34 cellular contexts compared by ENCODE assay signal in the genomic region with DNA sequence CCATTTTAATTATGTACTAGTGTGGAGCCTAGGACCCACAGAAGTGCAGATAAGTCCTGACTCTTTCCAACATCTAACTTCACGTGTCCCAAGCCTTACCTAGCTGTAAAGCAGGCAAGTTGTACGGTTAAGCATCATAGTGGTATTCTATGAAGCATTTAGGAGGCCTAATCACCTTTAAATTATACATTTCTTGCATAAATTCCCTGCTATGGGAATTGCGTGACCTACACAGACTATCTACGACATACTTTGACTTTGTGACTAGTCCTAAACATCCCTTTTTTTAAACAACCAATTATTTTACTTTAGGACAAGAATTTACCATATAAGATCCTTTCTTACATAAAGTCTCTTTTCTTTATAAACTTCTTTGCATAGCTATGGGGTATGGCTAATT. TPM values are rescaled to one million over a fixed set of nuclear protein-coding genes. Genes with fewer than 3 reads are reported as not detected.
A peak's percentile ranks its signal among the peaks of the same experiment; 100 is the strongest.
DNase-seq lines count a peak whose midpoint lies in the region; ATAC-seq, FAIRE-seq and TF ChIP-seq lines count a peak whose summit lies in the region.
"Had no signal": no experiment of that assay in that cellular context is flagged by ENCODE, and none has a peak within 500 bp of the region (broad histone marks: within the 10 kb centered on the region; RNA-seq: fewer than 3 reads in every experiment).

No MANE protein-coding gene starts in this region.

- DNase-seq in NCI-H2227 (lab: John Stamatoyannopoulos, UW; ENCODE audit: unreplicated experiment) (peak; percentile 17), NCI-H2227 treated with DMSO at 0.1 percent for 48 hours (lab: John Stamatoyannopoulos, UW) (no peak), RCC 7860 (ENCODE audit: low spot score) (peak; percentile 10), iPS DF 6.9 (ENCODE audit: low read depth, low spot score) (peak; percentile 31), natural killer cell (no peak), MM.1S (no peak), epidermal melanocyte (ENCODE audit: insufficient read length, low spot score) (no peak)
- DNase-seq: activated effector memory CD4-positive, alpha-beta T cell treated with anti-CD3 and anti-CD28 coated beads, Interleukin-2, amount 50 U/mL, for 16 hours; activated naive CD8-positive, alpha-beta T cell treated with anti-CD3 and anti-CD28 coated beads for 36 hours; activated T-cell treated with anti-CD3 and anti-CD28 coated beads, Interleukin-2, amount 50 U/mL, for 24 hours; AML-193; aorta; CD4-positive, alpha-beta memory T cell; glutamatergic neuron; IMR-90; kidney; midbrain; naive B cell; NCI-H1930; NCI-H226; NCI-H526 treated with DMSO at 0.1 percent for 48 hours; occipital lobe; stimulated activated CD4-positive, alpha-beta T cell treated with anti-CD3 and anti-CD28 coated beads, Interleukin-12 subunit alpha, Interleukin-12 subunit beta, amount 100 ng/mL, for 4 hours; stimulated activated CD4-positive, alpha-beta T cell treated with anti-CD3 and anti-CD28 coated beads, Interleukin-2, amount 100 ng/mL, for 48 hours; T-helper 2 cell; thyroid gland had no signal

- H4K20me1 ChIP-seq in MM.1S (ENCODE audit: insufficient read depth, low read length), result no peaks in the 10 kb centered on the region

- no peak overlapping the region for H3K4me2 ChIP-seq in MM.1S (ENCODE audit: low read depth, low read length)

- no peaks in the 10 kb centered on the region for H3F3A ChIP-seq in MM.1S (ENCODE audit: insufficient read depth, low read length)

- no peaks in the 10 kb centered on the region for H3K9me2 ChIP-seq in MM.1S (replicated peaks; ENCODE audit: insufficient read depth, low read length)

- H3K27me3 Mint-ChIP-seq in natural killer cell (ENCODE audit: low read depth in 2 of 2), result no peaks in the 10 kb centered on the region
- H3K27me3 Mint-ChIP-seq: activated naive CD8-positive, alpha-beta T cell treated with anti-CD3 and anti-CD28 coated beads for 36 hours; activated T-cell treated with anti-CD3 and anti-CD28 coated beads, Interleukin-2, amount 50 U/mL, for 24 hours; CD4-positive, alpha-beta memory T cell had no signal

- H3K36me3 ChIP-seq in HUES64 (ENCODE audit: insufficient read depth, low read length), result no peaks in the 10 kb centered on the region
- H3K36me3 ChIP-seq in iPS DF 6.9 (ENCODE audit: control insufficient read depth, insufficient read depth, low read length), result no peaks in the 10 kb centered on the region
- H3K36me3 ChIP-seq in MM.1S (replicated peaks; ENCODE audit: insufficient read depth, low read length), result no peaks in the 10 kb centered on the region
- H3K36me3 ChIP-seq: HAP-1, prostate gland, thyroid gland had no signal

- H3K9me3 ChIP-seq in HUES64 (ENCODE audit: insufficient read depth, low read depth, low read length) (peaks cover 73% of the 10 kb centered on the region), iPS DF 6.9 (ENCODE audit: control insufficient read depth, insufficient read depth, low read length) (no peaks in the 10 kb centered on the region; the same call in 1 of the 2 replicates), MM.1S (replicated peaks; ENCODE audit: insufficient read depth, low read length) (no peaks in the 10 kb centered on the region)
- H3K9me3 ChIP-seq: prostate gland, thyroid gland had no signal

- H3K4me1 ChIP-seq in HUES64 (ENCODE audit: insufficient read depth, low read length) (no peaks in the 10 kb centered on the region), iPS DF 6.9 (ENCODE audit: control insufficient read depth, insufficient read depth, low read length) (no peaks in the 10 kb centered on the region), MM.1S (ENCODE audit: low read length) (peaks cover 20% of the 10 kb centered on the region)
- H3K4me1 ChIP-seq: HAP-1, prostate gland, thyroid gland had no signal

- TF ChIP-seq CTCF in natural killer cell (IDR thresholded peaks at IDR 0.05) (no peak), MM.1S (IDR thresholded peaks at IDR 0.05; ENCODE audit: low read length) (no peak)

- H3K36me3 Mint-ChIP-seq in natural killer cell, result peaks cover 29% of the 10 kb centered on the region

- no peak for ATAC-seq in natural killer cell
- ATAC-seq: sciatic nerve had no signal

- intact Hi-C loops in natural killer cell (cut with micrococcal nuclease), result no loop called here

- no peaks in the 10 kb centered on the region for H3K79me2 ChIP-seq in MM.1S (ENCODE audit: low read length)

- 82% methylated on average over 4 of the region's 4 CpGs for WGBS in HUES64
- WGBS in iPS DF 6.9 (ENCODE audit: insufficient coverage, insufficient read length), result no CpG with 5 or more reads among the region's 4 CpGs

- 0 out of 2 replicates have a peak overlapping the region, but pooled peaks have one; percentile 1 for H3K4me3 ChIP-seq in HUES64 (ENCODE audit: low read length)
- no peak overlapping the region for H3K4me3 ChIP-seq in iPS DF 6.9 (ENCODE audit: low read length)
- no peak overlapping the region for H3K4me3 ChIP-seq in MM.1S (ENCODE audit: low read length)
- H3K4me3 ChIP-seq: HAP-1, prostate gland, SK-N-MC, thyroid gland had no signal

- no peak overlapping the region for H3K27ac ChIP-seq in HUES64 (ENCODE audit: low read depth, low read length)
- no peak overlapping the region for H3K27ac ChIP-seq in iPS DF 6.9 (ENCODE audit: low read length)
- no peak overlapping the region for H3K27ac ChIP-seq in MM.1S (ENCODE audit: low read length)
- H3K27ac ChIP-seq: prostate gland, SK-N-MC, thyroid gland had no signal

- peaks cover 9 to 16% of the 10 kb centered on the region in 2 donors for H3K9me3 Mint-ChIP-seq in natural killer cell

- H2AFZ ChIP-seq in MM.1S (ENCODE audit: low read length), result no peak overlapping the region

- H3K27me3 ChIP-seq in HUES64 (ENCODE audit: insufficient read depth, low read length) (no peaks in the 10 kb centered on the region), iPS DF 6.9 (ENCODE audit: control insufficient read depth, insufficient read depth, low read length) (no peaks in the 10 kb centered on the region), MM.1S (replicated peaks; ENCODE audit: insufficient read depth, low read length) (no peaks in the 10 kb centered on the region)
- H3K27me3 ChIP-seq: thyroid gland had no signal

- no peak overlapping the region for H3K27ac Mint-ChIP-seq in natural killer cell
- H3K27ac Mint-ChIP-seq: activated naive CD8-positive, alpha-beta T cell treated with anti-CD3 and anti-CD28 coated beads for 36 hours; activated T-cell treated with anti-CD3 and anti-CD28 coated beads, Interleukin-2, amount 50 U/mL, for 24 hours; CD4-positive, alpha-beta memory T cell; naive B cell had no signal

- H3K4me3 Mint-ChIP-seq in natural killer cell, result no peak overlapping the region
- H3K4me3 Mint-ChIP-seq: activated naive CD8-positive, alpha-beta T cell treated with anti-CD3 and anti-CD28 coated beads for 36 hours; activated T-cell treated with anti-CD3 and anti-CD28 coated beads, Interleukin-2, amount 50 U/mL, for 24 hours; CD4-positive, alpha-beta memory T cell; naive B cell had no signal

- no peaks in the 10 kb centered on the region for H3K4me1 Mint-ChIP-seq in natural killer cell
- H3K4me1 Mint-ChIP-seq: activated naive CD8-positive, alpha-beta T cell treated with anti-CD3 and anti-CD28 coated beads for 36 hours; CD4-positive, alpha-beta memory T cell had no signal

- H3K9ac ChIP-seq in HUES64 (ENCODE audit: low read depth, low read length) (no peak overlapping the region), MM.1S (ENCODE audit: low read length) (no peak overlapping the region)

- no peak for FAIRE-seq in RCC 7860 (lab: Jason Lieb, UNC)
- FAIRE-seq: A204.1, bronchial epithelial cell, GM12892 had no signal

RNA-seq across cellular contexts. Expression of a gene that starts 37.7 kb away (rescaled TPM):
- polyA plus RNA-seq in HUES64 (2013, experiment 1 of 2), result 0.95 TPM
- 1.1 TPM for polyA plus RNA-seq in HUES64 (2013, experiment 2 of 2)
- total RNA-seq in natural killer cell, result 1 to 10 TPM in 1 of 3 donors, under 1 TPM in 2; 0.90 to 1.7 (median 0.92) TPM
- total RNA-seq: IMR-90 had no signal
- polyA plus RNA-seq: CD4-positive, alpha-beta memory T cell had no signal

Comparison
In these comparisons a context has a peak if more than half of its experiments do, and no peak if none do; other contexts are left out.
1. DNase-seq: peak in NCI-H2227 (single experiment), RCC 7860 (single experiment) and iPS DF 6.9 (single experiment); none in NCI-H2227 treated with DMSO at 0.1 percent for 48 hours (single experiment), natural killer cell (single experiment), MM.1S (single experiment) and epidermal melanocyte (single experiment).